Comparison of ENCODE assay signal across 8 cellular contexts in the genomic region with DNA sequence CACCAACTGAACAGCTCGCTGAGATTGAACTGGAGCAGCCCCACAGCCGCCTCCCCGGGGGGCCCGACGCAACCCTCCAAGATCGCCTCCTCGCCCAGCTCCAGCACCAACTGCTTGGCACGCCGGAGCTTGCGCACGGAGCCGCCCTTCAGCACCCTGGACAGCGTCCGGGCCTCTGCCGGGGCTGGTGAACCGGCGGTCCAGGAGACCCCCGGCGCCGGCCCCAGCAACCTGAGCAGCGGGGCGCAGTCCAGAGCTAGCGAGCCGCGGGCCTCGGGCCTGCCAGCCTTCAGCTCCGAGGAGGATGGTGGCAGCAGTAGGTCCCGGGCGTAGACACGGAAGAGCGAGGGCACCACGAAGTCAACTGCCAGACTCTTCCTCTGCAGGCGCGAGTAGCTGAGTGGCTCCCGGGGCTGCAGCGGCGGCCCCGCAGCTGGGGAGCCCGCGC. TPM values are rescaled to one million over a fixed set of nuclear protein-coding genes. Genes with fewer than 3 reads are reported as not detected.
DNase-seq lines count a peak whose midpoint lies in the region; ATAC-seq lines count a peak whose summit lies in the region.

No MANE protein-coding gene starts in this region.

- DNase-seq in CD4-positive, CD25-positive, alpha-beta regulatory T cell = peak in 2 of 3 donors; percentile 22 to 35
- peak; percentile 33 for DNase-seq in M059J (ENCODE audit: low read depth)
- peak; percentile 73 for DNase-seq in activated naive CD4-positive, alpha-beta T cell treated with anti-CD3 and anti-CD28 coated beads, Interleukin-2, amount 10 ng/mL, durations not matched to agents 7 days and 5 days
- DNase-seq in left ventricle myocardium superior = peak; percentile 78
- peak; percentile 8 for DNase-seq in renal cortical epithelial cell (ENCODE audit: low read depth)
- no peak for DNase-seq in GM19240 (ENCODE audit: insufficient read length, low spot score)
- DNase-seq in effector CD8-positive, alpha-beta T cell (lab: John Stamatoyannopoulos, UW) = no peak

- no peaks in the 10 kb centered on the region for H3K9me3 ChIP-seq in CD4-positive, CD25-positive, alpha-beta regulatory T cell (ENCODE audit: control insufficient read depth in 2 of 2, low read length in 2 of 2)

- H3K27me3 Mint-ChIP-seq in CD4-positive, CD25-positive, alpha-beta regulatory T cell = peaks cover 70% of the 10 kb centered on the region
- peaks cover 48% of the 10 kb centered on the region for H3K27me3 Mint-ChIP-seq in activated naive CD4-positive, alpha-beta T cell treated with anti-CD3 and anti-CD28 coated beads, Interleukin-2, amount 10 ng/mL, durations not matched to agents 7 days and 5 days

- H3K36me3 ChIP-seq in CD4-positive, CD25-positive, alpha-beta regulatory T cell (ENCODE audit: control insufficient read depth, insufficient read depth, low read length) = no peaks in the 10 kb centered on the region

- intact Hi-C loops in left ventricle myocardium superior (cut with micrococcal nuclease) = loop anchor here (5.0 kb wide), 1 partner anchor 107 kb away; no protein-coding TSS in a partner anchor

- H3K27ac ChIP-seq in CD4-positive, CD25-positive, alpha-beta regulatory T cell (ENCODE audit: insufficient read depth, low read length, poor library complexity, severe bottlenecking) = no peak overlapping the region

- no peak for ATAC-seq in CD4-positive, CD25-positive, alpha-beta regulatory T cell (ENCODE audit: low read depth in 2 of 2)
- ATAC-seq in left ventricle myocardium superior = peak; percentile 64
- ATAC-seq in HG03135 (IDR thresholded peaks at IDR 0.05; ENCODE audit: unreplicated experiment) = no peak

- CTCF ChIA-PET in activated naive CD4-positive, alpha-beta T cell treated with anti-CD3 and anti-CD28 coated beads, Interleukin-2, amount 10 ng/mL, durations not matched to agents 7 days and 5 days (lab: Charles Lee) = interaction anchor here (6.6 kb wide), 1 partner anchor 106 kb away, joined by 85 read pairs; no protein-coding TSS in a partner anchor

- peaks cover 0 to 3% (median 0%) of the 10 kb centered on the region in 7 donors for H3K9me3 Mint-ChIP-seq in CD4-positive, CD25-positive, alpha-beta regulatory T cell
- no peaks in the 10 kb centered on the region for H3K9me3 Mint-ChIP-seq in activated naive CD4-positive, alpha-beta T cell treated with anti-CD3 and anti-CD28 coated beads, Interleukin-2, amount 10 ng/mL, durations not matched to agents 7 days and 5 days

- no peak overlapping the region for H3K4me3 Mint-ChIP-seq in CD4-positive, CD25-positive, alpha-beta regulatory T cell
- no peak overlapping the region for H3K4me3 Mint-ChIP-seq in activated naive CD4-positive, alpha-beta T cell treated with anti-CD3 and anti-CD28 coated beads, Interleukin-2, amount 10 ng/mL, durations not matched to agents 7 days and 5 days

- no peak overlapping the region for H3K27ac Mint-ChIP-seq in CD4-positive, CD25-positive, alpha-beta regulatory T cell
- H3K27ac Mint-ChIP-seq in activated naive CD4-positive, alpha-beta T cell treated with anti-CD3 and anti-CD28 coated beads, Interleukin-2, amount 10 ng/mL, durations not matched to agents 7 days and 5 days = no peak overlapping the region

- H3K4me1 ChIP-seq in CD4-positive, CD25-positive, alpha-beta regulatory T cell (ENCODE audit: control insufficient read depth, insufficient read depth, low read length, poor library complexity, severe bottlenecking) = peaks cover 3% of the 10 kb centered on the region

- H3K4me3 ChIP-seq in CD4-positive, CD25-positive, alpha-beta regulatory T cell (ENCODE audit: low read depth, low read length) = no peak overlapping the region

- H3K4me1 Mint-ChIP-seq in CD4-positive, CD25-positive, alpha-beta regulatory T cell = peaks cover 0 to 19% (median 5%) of the 10 kb centered on the region in 4 donors
- peaks cover 10% of the 10 kb centered on the region for H3K4me1 Mint-ChIP-seq in activated naive CD4-positive, alpha-beta T cell treated with anti-CD3 and anti-CD28 coated beads, Interleukin-2, amount 10 ng/mL, durations not matched to agents 7 days and 5 days

- no peaks in the 10 kb centered on the region for H3K36me3 Mint-ChIP-seq in CD4-positive, CD25-positive, alpha-beta regulatory T cell
- H3K36me3 Mint-ChIP-seq in activated naive CD4-positive, alpha-beta T cell treated with anti-CD3 and anti-CD28 coated beads, Interleukin-2, amount 10 ng/mL, durations not matched to agents 7 days and 5 days = no peaks in the 10 kb centered on the region

- peaks cover 21% of the 10 kb centered on the region for H3K27me3 ChIP-seq in CD4-positive, CD25-positive, alpha-beta regulatory T cell (ENCODE audit: control insufficient read depth, insufficient read depth, low read length)

RNA-seq across cellular contexts. Expression of a gene that starts 1.2 kb away (rescaled TPM):
- not detected for total RNA-seq in CD4-positive, CD25-positive, alpha-beta regulatory T cell
- polyA plus RNA-seq in CD4-positive, CD25-positive, alpha-beta regulatory T cell = not detected
- 0.37 TPM in 1 of 2 replicates, not detected in the other for total RNA-seq in M059J (2014; rRNA removed; shearing (Covaris generic))
- not detected for total RNA-seq in left ventricle myocardium superior
- not detected in 2 replicates for total RNA-seq in renal cortical epithelial cell

Comparison
In these comparisons a context has a peak if more than half of its experiments do, and no peak if none do; other contexts are left out.
1. DNase-seq: peak in CD4-positive, CD25-positive, alpha-beta regulatory T cell (2 of 3), M059J (single experiment), activated naive CD4-positive, alpha-beta T cell treated with anti-CD3 and anti-CD28 coated beads, Interleukin-2, amount 10 ng/mL, durations not matched to agents 7 days and 5 days (single experiment), left ventricle myocardium superior (single experiment) and renal cortical epithelial cell (single experiment); none in GM19240 (single experiment) and effector CD8-positive, alpha-beta T cell (single experiment).